8 cellular contexts compared by ENCODE assay signal in genomic region chr9:113409883-113410206, GRCh38.
DNase-seq lines count a peak whose midpoint lies in the region; ATAC-seq and TF ChIP-seq lines count a peak whose summit lies in the region.

No MANE protein-coding gene starts in this region.

- peaks cover 23 to 25% of the 10 kb centered on the region in 2 donors for H3K4me1 Mint-ChIP-seq in effector memory CD8-positive, alpha-beta T cell (ENCODE audit: low read depth in 2 of 2)

- H3K4me3 ChIP-seq in MM.1S (ENCODE audit: low read length) (peak overlapping the region; percentile 99), neutrophil (ENCODE audit: low read depth in 1 of 2, low read length in 1 of 2) (peak overlapping the region; percentile 77 to 95)

- peaks cover 29% of the 10 kb centered on the region for H3K4me1 ChIP-seq in MM.1S (ENCODE audit: low read length)
- H3K4me1 ChIP-seq in neutrophil (ENCODE audit: control insufficient read depth in 1 of 2, insufficient read depth in 1 of 2, low read depth in 1 of 2, low read length in 1 of 2) = peaks cover 34 to 39% of the 10 kb centered on the region in 2 experiments

- H3F3A ChIP-seq in MM.1S (ENCODE audit: insufficient read depth, low read length) = peaks cover 39% of the 10 kb centered on the region

- TF ChIP-seq CTCF in MM.1S (IDR thresholded peaks at IDR 0.05; ENCODE audit: low read length) (0 out of 2 replicates have a peak, but pooled peaks have one; percentile 5), neutrophil (IDR thresholded peaks at IDR 0.05) (no peak)

- peak overlapping the region; percentile 98 for H3K4me3 Mint-ChIP-seq in effector memory CD8-positive, alpha-beta T cell

- H2AFZ ChIP-seq in MM.1S (ENCODE audit: low read length) = peak overlapping the region; percentile 89; the same call in 1 of the 2 replicates

- peaks cover 28% of the 10 kb centered on the region for H3K79me2 ChIP-seq in MM.1S (ENCODE audit: low read length)

- no peak for ATAC-seq in effector memory CD8-positive, alpha-beta T cell (replicated peaks)
- no peak for ATAC-seq in HG03108 (IDR thresholded peaks at IDR 0.05; ENCODE audit: unreplicated experiment)

- H3K9me3 Mint-ChIP-seq in effector memory CD8-positive, alpha-beta T cell = no peaks in the 10 kb centered on the region

- H3K36me3 ChIP-seq in MM.1S (replicated peaks; ENCODE audit: insufficient read depth, low read length) = peaks cover 3% of the 10 kb centered on the region; the same call in 1 of the 2 replicates
- H3K36me3 ChIP-seq in neutrophil = no peaks in the 10 kb centered on the region

- H3K27me3 Mint-ChIP-seq in effector memory CD8-positive, alpha-beta T cell = no peaks in the 10 kb centered on the region

- peak overlapping the region; percentile 98 to 99 for H3K27ac Mint-ChIP-seq in effector memory CD8-positive, alpha-beta T cell

- H3K4me2 ChIP-seq in MM.1S (ENCODE audit: low read depth, low read length) = peak overlapping the region; percentile 100

- H3K27ac ChIP-seq in MM.1S (ENCODE audit: low read length) = peak overlapping the region; percentile 96
- H3K27ac ChIP-seq in neutrophil = peak overlapping the region; percentile 96

- DNase-seq in DMS 273 (lab: John Stamatoyannopoulos, UW; ENCODE audit: unreplicated experiment) (peak; percentile 71), DMS 273 treated with DMSO at 0.1 percent for 48 hours (lab: John Stamatoyannopoulos, UW) (no peak), MM.1S (no peak), NCI-H146 (lab: John Stamatoyannopoulos, UW) (no peak), NK-92 (lab: John Stamatoyannopoulos, UW; ENCODE audit: unreplicated experiment) (no peak)
- no peak for DNase-seq in effector memory CD8-positive, alpha-beta T cell

- peak overlapping the region; percentile 98 for H3K9ac ChIP-seq in MM.1S (ENCODE audit: low read length)

- H3K9me3 ChIP-seq in MM.1S (replicated peaks; ENCODE audit: insufficient read depth, low read length) (no peaks in the 10 kb centered on the region), neutrophil (no peaks in the 10 kb centered on the region)

- no peaks in the 10 kb centered on the region for H4K20me1 ChIP-seq in MM.1S (ENCODE audit: insufficient read depth, low read length)

- peaks cover 47% of the 10 kb centered on the region for H3K36me3 Mint-ChIP-seq in effector memory CD8-positive, alpha-beta T cell (ENCODE audit: insufficient read depth)

- H3K9me2 ChIP-seq in MM.1S (replicated peaks; ENCODE audit: insufficient read depth, low read length) = no peaks in the 10 kb centered on the region

- H3K27me3 ChIP-seq in MM.1S (replicated peaks; ENCODE audit: insufficient read depth, low read length) = no peaks in the 10 kb centered on the region
- no peaks in the 10 kb centered on the region for H3K27me3 ChIP-seq in neutrophil
